In genomic region chr10:102758226-102758932, GRCh38 we compare ENCODE assay signal across 10 cellular contexts. TPM values are rescaled to one million over a fixed set of nuclear protein-coding genes. Genes with fewer than 3 reads are reported as not detected.
A peak's percentile ranks its signal among the peaks of the same experiment; 100 is the strongest.
DNase-seq lines count a peak whose midpoint lies in the region; ATAC-seq lines count a peak whose summit lies in the region.
"Had no signal": no experiment of that assay in that cellular context is flagged by ENCODE, and none has a peak within 500 bp of the region (broad histone marks: within the 10 kb centered on the region; RNA-seq: fewer than 3 reads in every experiment).

No MANE protein-coding gene starts in this region.

- H4K8ac ChIP-seq in mesenchymal stem cell (ENCODE audit: low read length), result peak overlapping the region; percentile 19

- H3K9ac ChIP-seq in mesenchymal stem cell (ENCODE audit: low read length) (peak overlapping the region; percentile 43), stomach smooth muscle (ENCODE audit: low read length in 2 of 2) (peak overlapping the region; percentile 55 to 58)

- peaks cover 10% of the 10 kb centered on the region for H3K36me3 Mint-ChIP-seq in activated CD4-positive, alpha-beta T cell treated with anti-CD3 and anti-CD28 coated beads, Interleukin-2, amount 10 ng/mL, durations not matched to agents 24 days and 14 days (ENCODE audit: low read depth)
- H3K36me3 Mint-ChIP-seq in activated T-helper 17 cell treated with anti-CD3 and anti-CD28 coated beads, Interleukin-2, amount 50 U/mL, for 72 hours (ENCODE audit: low read depth), result peaks cover 36% of the 10 kb centered on the region

- intact Hi-C loops in activated CD4-positive, alpha-beta T cell treated with anti-CD3 and anti-CD28 coated beads, Interleukin-2, amount 10 ng/mL, durations not matched to agents 24 days and 14 days (cut with micrococcal nuclease), result no loop called here

- no peak overlapping the region for H3K4me3 Mint-ChIP-seq in activated CD4-positive, alpha-beta T cell treated with anti-CD3 and anti-CD28 coated beads, Interleukin-2, amount 10 ng/mL, durations not matched to agents 24 days and 14 days
- peak overlapping the region; percentile 7 for H3K4me3 Mint-ChIP-seq in activated T-helper 17 cell treated with anti-CD3 and anti-CD28 coated beads, Interleukin-2, amount 50 U/mL, for 72 hours
- H3K4me3 Mint-ChIP-seq: activated B cell treated with CpG ODN at 0.5 μM for 24 hours; activated naive CD4-positive, alpha-beta T cell treated with anti-CD3 and anti-CD28 coated beads, Interleukin-2, amount 10 ng/mL, durations not matched to agents 7 days and 5 days had no signal

- H2BK120ac ChIP-seq in mesenchymal stem cell (ENCODE audit: low read depth, low read length), result no peak overlapping the region

- peaks cover 8% of the 10 kb centered on the region for H3K4me1 ChIP-seq in mesenchymal stem cell (ENCODE audit: control insufficient read depth, insufficient read depth, low read depth, low read length)
- peaks cover 10% of the 10 kb centered on the region for H3K4me1 ChIP-seq in stomach smooth muscle (ENCODE audit: control insufficient read depth, insufficient read depth, low read length)

- H3K27ac ChIP-seq in mesenchymal stem cell (ENCODE audit: low read length, poor library complexity, severe bottlenecking) (no peak overlapping the region), stomach smooth muscle (ENCODE audit: low read length) (peak overlapping the region; percentile 77)

- no peaks in the 10 kb centered on the region for H3K9me3 ChIP-seq in mesenchymal stem cell (ENCODE audit: control insufficient read depth, low read length)
- no peaks in the 10 kb centered on the region for H3K9me3 ChIP-seq in stomach smooth muscle (ENCODE audit: control insufficient read depth in 2 of 2, low read length in 2 of 2)

- H3K27ac Mint-ChIP-seq in activated CD4-positive, alpha-beta T cell treated with anti-CD3 and anti-CD28 coated beads, Interleukin-2, amount 10 ng/mL, durations not matched to agents 24 days and 14 days, result peak overlapping the region; percentile 62
- H3K27ac Mint-ChIP-seq in activated T-helper 17 cell treated with anti-CD3 and anti-CD28 coated beads, Interleukin-2, amount 50 U/mL, for 72 hours, result no peak overlapping the region
- H3K27ac Mint-ChIP-seq: activated B cell treated with CpG ODN at 0.5 μM for 24 hours; activated naive CD4-positive, alpha-beta T cell treated with anti-CD3 and anti-CD28 coated beads, Interleukin-2, amount 10 ng/mL, durations not matched to agents 7 days and 5 days had no signal

- H2BK12ac ChIP-seq in mesenchymal stem cell (ENCODE audit: low read length in 2 of 2), result no peak overlapping the region

- peaks cover 23% of the 10 kb centered on the region for H3K79me1 ChIP-seq in mesenchymal stem cell (replicated peaks; ENCODE audit: low read length, poor library complexity, severe bottlenecking)

- DNase-seq in activated CD4-positive, alpha-beta T cell treated with anti-CD3 and anti-CD28 coated beads, Interleukin-2, amount 10 ng/mL, durations not matched to agents 24 days and 14 days, result no peak
- no peak for DNase-seq in activated CD4-positive, alpha-beta T cell treated with anti-CD3 and anti-CD28 coated beads, Interleukin-2, amount 50 U/mL, for 48 hours
- peak; percentile 51 for DNase-seq in mesenchymal stem cell
- no peak for DNase-seq in DMS53 (lab: John Stamatoyannopoulos, UW)
- no peak for DNase-seq in globus pallidus (ENCODE audit: low spot score)
- DNase-seq: activated B cell treated with CpG ODN at 0.5 μM for 24 hours; activated naive CD4-positive, alpha-beta T cell treated with anti-CD3 and anti-CD28 coated beads, Interleukin-2, amount 10 ng/mL, durations not matched to agents 7 days and 5 days had no signal

- peak overlapping the region in 1 of 2 experiments; percentile 41 for H3K4me3 ChIP-seq in mesenchymal stem cell (ENCODE audit: insufficient read depth in 1 of 2, low read depth in 1 of 2, low read length in 2 of 2)
- H3K4me3 ChIP-seq in stomach smooth muscle (ENCODE audit: low read length in 2 of 2), result peak overlapping the region; percentile 22 to 47

- peaks cover 18% of the 10 kb centered on the region for H3K4me1 Mint-ChIP-seq in activated CD4-positive, alpha-beta T cell treated with anti-CD3 and anti-CD28 coated beads, Interleukin-2, amount 10 ng/mL, durations not matched to agents 24 days and 14 days
- H3K4me1 Mint-ChIP-seq in activated T-helper 17 cell treated with anti-CD3 and anti-CD28 coated beads, Interleukin-2, amount 50 U/mL, for 72 hours, result peaks cover 21% of the 10 kb centered on the region

- H3K27me3 Mint-ChIP-seq in activated CD4-positive, alpha-beta T cell treated with anti-CD3 and anti-CD28 coated beads, Interleukin-2, amount 10 ng/mL, durations not matched to agents 24 days and 14 days, result no peaks in the 10 kb centered on the region
- no peaks in the 10 kb centered on the region for H3K27me3 Mint-ChIP-seq in activated T-helper 17 cell treated with anti-CD3 and anti-CD28 coated beads, Interleukin-2, amount 50 U/mL, for 72 hours
- H3K27me3 Mint-ChIP-seq: activated B cell treated with CpG ODN at 0.5 μM for 24 hours; activated naive CD4-positive, alpha-beta T cell treated with anti-CD3 and anti-CD28 coated beads, Interleukin-2, amount 10 ng/mL, durations not matched to agents 7 days and 5 days had no signal

- H3K27me3 ChIP-seq in mesenchymal stem cell (ENCODE audit: control insufficient read depth in 1 of 2, insufficient read depth in 1 of 2, low read length in 2 of 2) (no peaks in the 10 kb centered on the region), stomach smooth muscle (ENCODE audit: control insufficient read depth in 1 of 2, insufficient read depth in 2 of 2, low read length in 2 of 2) (no peaks in the 10 kb centered on the region)

- H3K36me3 ChIP-seq in mesenchymal stem cell (ENCODE audit: control insufficient read depth in 1 of 2, insufficient read depth in 2 of 2, low read depth in 1 of 2, low read length in 2 of 2), result peaks cover 0 to 9% of the 10 kb centered on the region in 2 experiments
- no peaks in the 10 kb centered on the region for H3K36me3 ChIP-seq in stomach smooth muscle (ENCODE audit: control insufficient read depth in 2 of 2, insufficient read depth in 2 of 2, low read length in 2 of 2)

- WGBS in mesenchymal stem cell, result 22% methylated on average over 7 of the region's 9 CpGs

- no peak for ATAC-seq in activated T-helper 17 cell treated with anti-CD3 and anti-CD28 coated beads, Interleukin-2, amount 50 U/mL, for 72 hours (replicated peaks)
- no peak for ATAC-seq in HG03521 (IDR thresholded peaks at IDR 0.05; ENCODE audit: unreplicated experiment)

- H3K4me2 ChIP-seq in mesenchymal stem cell (ENCODE audit: low read length, poor library complexity, severe bottlenecking), result no peak overlapping the region

- H2AK5ac ChIP-seq in mesenchymal stem cell (ENCODE audit: low read length, severe bottlenecking), result no peak overlapping the region

- H2BK15ac ChIP-seq in mesenchymal stem cell (ENCODE audit: low read depth, poor library complexity, severe bottlenecking), result no peak overlapping the region

- H3K14ac ChIP-seq in mesenchymal stem cell (ENCODE audit: low read length in 2 of 2), result no peak overlapping the region

- H3K9me3 Mint-ChIP-seq in activated CD4-positive, alpha-beta T cell treated with anti-CD3 and anti-CD28 coated beads, Interleukin-2, amount 10 ng/mL, durations not matched to agents 24 days and 14 days, result no peaks in the 10 kb centered on the region
- H3K9me3 Mint-ChIP-seq in activated T-helper 17 cell treated with anti-CD3 and anti-CD28 coated beads, Interleukin-2, amount 50 U/mL, for 72 hours, result no peaks in the 10 kb centered on the region
- H3K9me3 Mint-ChIP-seq: activated B cell treated with CpG ODN at 0.5 μM for 24 hours; activated naive CD4-positive, alpha-beta T cell treated with anti-CD3 and anti-CD28 coated beads, Interleukin-2, amount 10 ng/mL, durations not matched to agents 7 days and 5 days had no signal

- no peak overlapping the region for H2BK5ac ChIP-seq in mesenchymal stem cell (ENCODE audit: low read depth, low read length, poor library complexity, severe bottlenecking)

- peak overlapping the region in 1 of 2 experiments; percentile 64 for H3K18ac ChIP-seq in mesenchymal stem cell (ENCODE audit: low read depth in 1 of 2, low read length in 2 of 2)

- H4K91ac ChIP-seq in mesenchymal stem cell (ENCODE audit: low read length), result no peak overlapping the region

- no peak overlapping the region for H3K23ac ChIP-seq in mesenchymal stem cell (ENCODE audit: low read length in 2 of 2)

- H2AFZ ChIP-seq in mesenchymal stem cell (ENCODE audit: low read depth, low read length), result no peak overlapping the region

- H3K4ac ChIP-seq in mesenchymal stem cell (ENCODE audit: low read depth in 1 of 2, low read length in 2 of 2), result no peak overlapping the region

RNA-seq across cellular contexts. Expression of gene WBP1L, which starts 14.6 kb away (rescaled TPM):
- total RNA-seq in activated CD4-positive, alpha-beta T cell treated with anti-CD3 and anti-CD28 coated beads, Interleukin-2, amount 10 ng/mL, durations not matched to agents 24 days and 14 days, result 15.6 and 15.8 TPM in 2 replicates
- 10 to 100 TPM; 18.4 to 24.8 TPM for total RNA-seq in activated T-helper 17 cell treated with anti-CD3 and anti-CD28 coated beads, Interleukin-2, amount 50 U/mL, for 72 hours
- polyA plus RNA-seq in mesenchymal stem cell (2013, experiment 1 of 2), result 59.1 TPM
- 58.7 TPM for polyA plus RNA-seq in mesenchymal stem cell (2013, experiment 2 of 2)

RNA-seq across cellular contexts. Expression of gene SFXN2, which starts 43.9 kb away (rescaled TPM):
- total RNA-seq in activated CD4-positive, alpha-beta T cell treated with anti-CD3 and anti-CD28 coated beads, Interleukin-2, amount 10 ng/mL, durations not matched to agents 24 days and 14 days, result 38.7 TPM in 2 replicates
- 10 to 100 TPM; 18.0 to 28.0 TPM for total RNA-seq in activated T-helper 17 cell treated with anti-CD3 and anti-CD28 coated beads, Interleukin-2, amount 50 U/mL, for 72 hours
- 3.8 TPM for polyA plus RNA-seq in mesenchymal stem cell (2013, experiment 1 of 2)
- polyA plus RNA-seq in mesenchymal stem cell (2013, experiment 2 of 2), result 3.7 TPM

RNA-seq across cellular contexts. Expression of gene ARL3, which starts 44.2 kb away (rescaled TPM):
- total RNA-seq in activated CD4-positive, alpha-beta T cell treated with anti-CD3 and anti-CD28 coated beads, Interleukin-2, amount 10 ng/mL, durations not matched to agents 24 days and 14 days, result 6.3 and 6.4 TPM in 2 replicates
- 10 to 100 TPM; 14.3 to 14.7 TPM for total RNA-seq in activated T-helper 17 cell treated with anti-CD3 and anti-CD28 coated beads, Interleukin-2, amount 50 U/mL, for 72 hours
- 24.6 TPM for polyA plus RNA-seq in mesenchymal stem cell (2013, experiment 1 of 2)
- polyA plus RNA-seq in mesenchymal stem cell (2013, experiment 2 of 2), result 25.9 TPM
